In genomic region chr13:85638265-85638664, GRCh38 we compare ENCODE assay signal across 26 cellular contexts.
"Had no signal": no experiment of that assay in that cellular context is flagged by ENCODE, and none has a peak within 500 bp of the region (broad histone marks: within the 10 kb centered on the region; RNA-seq: fewer than 3 reads in every experiment).

No MANE protein-coding gene starts in this region.

- ATAC-seq: activated CD8-positive, alpha-beta T cell treated with anti-CD3 and anti-CD28 coated beads for 36 hours; activated T-helper 17 cell treated with anti-CD3 and anti-CD28 coated beads, Interleukin-2, amount 50 U/mL, for 72 hours; left ventricle myocardium superior; T-helper 17 cell had no signal

- H3K27ac ChIP-seq: brain microvascular endothelial cell, hepatocyte, neutrophil, right lobe of liver, skin epidermis, testis, transverse colon had no signal

- H3K27ac Mint-ChIP-seq: activated CD8-positive, alpha-beta T cell treated with anti-CD3 and anti-CD28 coated beads for 36 hours; activated T-helper 17 cell treated with anti-CD3 and anti-CD28 coated beads, Interleukin-2, amount 50 U/mL, for 72 hours; nephron; stimulated activated naive B cell treated with anti-CD40 and anti-IgM and Interleukin-4, amounts not matched to agents 10 μg/mL and 1 μg/mL and 100 μg/mL, for 72 hours; T-helper 17 cell; WTC11 had no signal

- H3K9me3 Mint-ChIP-seq: nephron had no signal

- H3K9me3 ChIP-seq: neutrophil, right lobe of liver, testis, transverse colon had no signal

- H3K27me3 ChIP-seq: brain microvascular endothelial cell, hepatocyte, neutrophil, right lobe of liver, testis, transverse colon had no signal

- H3K4me1 ChIP-seq: right lobe of liver, testis, transverse colon had no signal

- H3K36me3 Mint-ChIP-seq: stimulated activated naive B cell treated with anti-CD40 and anti-IgM and Interleukin-4, amounts not matched to agents 10 μg/mL and 1 μg/mL and 100 μg/mL, for 72 hours had no signal

- H3K27me3 Mint-ChIP-seq: activated CD8-positive, alpha-beta T cell treated with anti-CD3 and anti-CD28 coated beads for 36 hours; activated T-helper 17 cell treated with anti-CD3 and anti-CD28 coated beads, Interleukin-2, amount 50 U/mL, for 72 hours; stimulated activated naive B cell treated with anti-CD40 and anti-IgM and Interleukin-4, amounts not matched to agents 10 μg/mL and 1 μg/mL and 100 μg/mL, for 72 hours; T-helper 17 cell had no signal

- H3K4me3 ChIP-seq: hepatocyte, right lobe of liver, skin epidermis, testis, transverse colon had no signal

- H3K4me1 Mint-ChIP-seq: activated T-helper 17 cell treated with anti-CD3 and anti-CD28 coated beads, Interleukin-2, amount 50 U/mL, for 72 hours; nephron; stimulated activated naive B cell treated with anti-CD40 and anti-IgM and Interleukin-4, amounts not matched to agents 10 μg/mL and 1 μg/mL and 100 μg/mL, for 72 hours; T-helper 17 cell; WTC11 had no signal

- H3K36me3 ChIP-seq: brain microvascular endothelial cell, neutrophil, right lobe of liver, transverse colon had no signal

- DNase-seq: activated CD4-positive, alpha-beta T cell treated with anti-CD3 and anti-CD28 coated beads for 1 hour; activated CD4-positive, alpha-beta T cell treated with anti-CD3 and anti-CD28 coated beads, Interleukin-2, amount 50 U/mL, for 1 hour; activated CD8-positive, alpha-beta T cell treated with anti-CD3 and anti-CD28 coated beads for 36 hours; activated gamma-delta T cell treated with Interleukin-2 at 50 U/mL for 16 hours; activated naive CD4-positive, alpha-beta T cell treated with anti-CD3 and anti-CD28 coated beads, Interleukin-2, amount 50 U/mL, for 16 hours; activated T-cell treated with anti-CD3 and anti-CD28 coated beads, Interleukin-2, amount 50 U/mL, for 4 hours; amniotic stem cell; brain microvascular endothelial cell; caudate nucleus; dermis blood vessel endothelial cell; effector CD8-positive, alpha-beta T cell; left cardiac atrium; left ventricle myocardium superior; stimulated activated CD4-positive, alpha-beta T cell treated with anti-CD3 and anti-CD28 coated beads, Interleukin-4, amount 100 ng/mL, for 24 hours; stimulated activated naive B cell treated with anti-CD40 and anti-IgM and Interleukin-4, amounts not matched to agents 10 μg/mL and 1 μg/mL and 100 μg/mL, for 72 hours; T-helper 17 cell; T1000; testis; transverse colon had no signal

- H3K4me3 Mint-ChIP-seq: activated CD8-positive, alpha-beta T cell treated with anti-CD3 and anti-CD28 coated beads for 36 hours; activated T-cell treated with anti-CD3 and anti-CD28 coated beads, Interleukin-2, amount 50 U/mL, for 4 hours; activated T-helper 17 cell treated with anti-CD3 and anti-CD28 coated beads, Interleukin-2, amount 50 U/mL, for 72 hours; nephron; stimulated activated naive B cell treated with anti-CD40 and anti-IgM and Interleukin-4, amounts not matched to agents 10 μg/mL and 1 μg/mL and 100 μg/mL, for 72 hours; T-helper 17 cell; WTC11 had no signal
